In the genomic region with DNA sequence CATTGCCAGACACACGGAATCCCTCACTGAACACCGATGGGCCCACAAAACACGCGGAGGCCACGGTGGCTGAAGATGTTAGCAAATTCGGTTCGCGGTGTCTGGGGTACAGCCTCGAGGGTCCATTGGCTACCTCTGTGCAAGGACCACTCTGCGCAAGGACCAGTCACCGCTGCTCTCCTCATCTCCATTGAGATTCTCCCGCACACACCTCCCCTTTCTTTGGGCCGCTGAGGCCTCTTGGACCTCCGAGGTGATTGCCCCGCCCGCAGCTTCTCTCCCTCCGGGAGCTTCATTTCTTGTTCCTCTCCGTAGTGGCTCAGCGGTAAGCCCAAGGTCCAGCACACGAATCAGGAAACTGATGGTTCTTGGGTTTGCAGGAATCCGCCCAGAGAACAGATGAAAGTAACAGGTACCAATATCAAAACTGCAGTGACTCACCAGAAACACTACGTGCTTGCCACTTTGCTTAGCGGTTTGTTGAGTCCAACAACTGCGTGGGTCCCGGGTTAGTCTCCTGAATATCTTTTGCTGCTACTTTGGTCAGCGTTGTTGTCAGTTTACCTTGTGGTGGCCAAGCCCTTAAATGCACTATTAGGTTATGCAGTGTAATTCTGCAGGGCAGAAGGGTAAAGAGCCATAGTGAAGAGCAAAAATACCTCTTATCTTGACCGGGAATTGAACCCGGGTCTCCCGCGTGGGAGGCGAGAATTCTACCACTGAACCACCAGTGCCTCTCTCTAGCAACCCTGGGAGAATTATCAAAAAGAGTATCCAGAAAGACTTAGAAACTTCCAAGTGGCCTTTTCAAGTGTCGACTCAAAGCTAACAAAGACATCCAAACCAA, we compare ENCODE assay signal across 8 cellular contexts.
DNase-seq lines count a peak whose midpoint lies in the region; ATAC-seq, FAIRE-seq and TF ChIP-seq lines count a peak whose summit lies in the region.
"Not testable (repeated sequence)": the region's sequence is repeated elsewhere in the genome, so short reads cannot be mapped to it uniquely, and the experiment has no call there.

No MANE protein-coding gene starts in this region.

- TF ChIP-seq CTCF in bronchial epithelial cell (IDR thresholded peaks at IDR 0.05; ENCODE audit: insufficient read depth, low read length, severe bottlenecking) = not testable (repeated sequence)

- not testable (repeated sequence) for H3K27me3 ChIP-seq in bronchial epithelial cell (ENCODE audit: control insufficient read depth, insufficient read depth, low read length)

- not testable (repeated sequence) for H3K4me3 ChIP-seq in bronchial epithelial cell (ENCODE audit: low read depth, low read length)

- H3K36me3 ChIP-seq in bronchial epithelial cell (ENCODE audit: control insufficient read depth, insufficient read depth, low read length) = not testable (repeated sequence)

- DNase-seq in AG08395 (ENCODE audit: low spot score) (peak; percentile 25), HS-5 (ENCODE audit: low read depth) (peak; percentile 40), NCI-H774 (lab: John Stamatoyannopoulos, UW) (peak; percentile 65), bronchial epithelial cell (ENCODE audit: low read depth) (peak; percentile 74), iPS-NIHi11 (ENCODE audit: low spot score) (peak; percentile 8), retina (peak; percentile 84)
- DNase-seq in activated CD4-positive, CD25-positive, alpha-beta regulatory T cell treated with anti-CD3 and anti-CD28 coated beads, Interleukin-2, amount 50 U/mL, for 72 hours = peak; percentile 34

- ATAC-seq in GM18867 (IDR thresholded peaks at IDR 0.05; ENCODE audit: unreplicated experiment) = peak; percentile 73

- FAIRE-seq in bronchial epithelial cell (lab: Jason Lieb, UNC) = not testable (repeated sequence)

Comparison
In these comparisons a context has a peak if more than half of its experiments do, and no peak if none do; other contexts are left out.
1. DNase-seq: peak in every context shown above with its lines; median percentile 84 in retina; 74 in bronchial epithelial cell; 65 in NCI-H774; 40 in HS-5; 34 in activated CD4-positive, CD25-positive, alpha-beta regulatory T cell treated with anti-CD3 and anti-CD28 coated beads, Interleukin-2, amount 50 U/mL, for 72 hours; 25 in AG08395; 8 in iPS-NIHi11.